In the genomic region with DNA sequence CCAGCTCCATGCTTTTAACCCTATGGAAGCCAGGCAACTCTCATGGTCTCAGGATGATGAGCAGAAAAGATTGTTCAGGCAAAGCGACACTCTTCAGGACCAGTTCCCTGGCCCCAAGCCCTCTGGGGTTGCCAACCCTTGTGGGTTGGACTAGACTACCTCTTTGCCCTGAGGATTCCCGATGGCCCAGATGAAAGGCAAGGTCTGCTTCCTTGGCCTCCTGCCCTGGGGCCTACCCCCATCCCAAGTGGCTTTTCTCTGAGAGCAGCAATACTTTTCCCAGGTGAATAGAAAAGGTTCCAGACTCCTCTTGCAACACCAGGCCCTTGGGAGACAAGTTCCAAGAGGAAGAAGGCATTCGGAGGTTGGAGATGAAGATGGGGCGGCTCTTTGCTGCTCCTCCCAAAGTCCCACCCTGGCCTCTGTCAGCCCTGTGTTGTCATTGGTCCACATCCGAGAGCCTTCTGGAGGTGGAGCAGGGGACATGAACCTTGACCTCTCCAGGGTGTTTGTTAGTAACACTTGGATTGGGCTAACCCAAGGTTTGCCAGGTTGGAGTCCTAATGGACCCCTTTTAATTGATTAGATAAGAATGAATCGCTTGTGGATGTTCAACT, we compare ENCODE assay signal across 19 cellular contexts.
DNase-seq lines count a peak whose midpoint lies in the region; ATAC-seq and TF ChIP-seq lines count a peak whose summit lies in the region.
"Had no signal": no experiment of that assay in that cellular context is flagged by ENCODE, and none has a peak within 500 bp of the region (broad histone marks: within the 10 kb centered on the region; RNA-seq: fewer than 3 reads in every experiment).

No MANE protein-coding gene starts in this region.

- no peak overlapping the region for H3K27ac Mint-ChIP-seq in naive thymus-derived CD4-positive, alpha-beta T cell
- H3K27ac Mint-ChIP-seq: naive thymus-derived CD8-positive, alpha-beta T cell; T-helper 1 cell treated with Interleukin-12 subunit alpha and Interleukin-12 subunit beta and Interleukin-4 antibody, amounts not matched to agents 30 μg/mL and 1 μg/mL, for 36 hours; WTC11 had no signal

- no peaks in the 10 kb centered on the region; the same call in 1 of the 2 replicates for H3K9me3 ChIP-seq in AG04450 (ENCODE audit: control insufficient read depth, insufficient read depth, low read length)
- H3K9me3 ChIP-seq in hepatocyte (ENCODE audit: low read depth), result no peaks in the 10 kb centered on the region
- no peaks in the 10 kb centered on the region for H3K9me3 ChIP-seq in psoas muscle
- no peaks in the 10 kb centered on the region for H3K9me3 ChIP-seq in naive thymus-derived CD4-positive, alpha-beta T cell (ENCODE audit: control insufficient read depth in 2 of 3, low read length in 3 of 3)

- no peak for TF ChIP-seq CTCF in AG04450 (IDR thresholded peaks at IDR 0.05; ENCODE audit: low read depth, low read length)
- no peak for TF ChIP-seq CTCF in RWPE1 (conservative IDR thresholded peaks at IDR 0.05; ENCODE audit: low read depth)
- TF ChIP-seq CTCF in hepatocyte (IDR thresholded peaks at IDR 0.05; ENCODE audit: poor library complexity), result no peak
- no peak for TF ChIP-seq CTCF in psoas muscle (IDR thresholded peaks at IDR 0.05)

- H3K27ac ChIP-seq in AG04450 (ENCODE audit: low read depth, low read length) (peak overlapping the region; percentile 78), RWPE1 (peak overlapping the region; percentile 12; the same call in 1 of the 2 replicates), hepatocyte (peak overlapping the region; percentile 94), psoas muscle (peak overlapping the region; percentile 88)
- H3K27ac ChIP-seq in naive thymus-derived CD4-positive, alpha-beta T cell (ENCODE audit: low read depth, low read length), result no peak overlapping the region

- POLR2A ChIA-PET in AG04450 (lab: Yijun Ruan, JAX), result interaction anchor here (2.9 kb wide), 1 partner anchor 206 kb away, joined by 61 read pairs; the partner anchor contains the start of gene SAMD4A
- POLR2A ChIA-PET in RWPE1 (lab: Yijun Ruan, JAX; ENCODE audit: low non-redundant PET), result no interaction called here
- POLR2A ChIA-PET in naive thymus-derived CD4-positive, alpha-beta T cell (lab: Charles Lee), result no interaction called here

- intact Hi-C loops in psoas muscle (cut with DNase I), result loop anchor here (2.0 to 5.0 kb wide), 4 partner anchors 34 to 205 kb away; partner anchors contain the start of gene SAMD4A (in 1 of the 2)
- intact Hi-C loops in naive thymus-derived CD4-positive, alpha-beta T cell (cut with micrococcal nuclease), result loop anchor here (2.0 to 5.0 kb wide), 7 partner anchors 79 to 391 kb away; partner anchors contain the start of genes GMFB (in 2 of the 2) and CDKN3 (in 1 of the 2)

- WGBS in hepatocyte (ENCODE audit: low lambda C conversion rate, missing lambda C conversion rate), result 82% methylated on average over 6 of the region's 6 CpGs
- WGBS in psoas muscle, 3 donors, result 56 to 82% (median 59%) methylated on average over 6 of the region's 6 CpGs

- ATAC-seq in psoas muscle (no peak), HG03521 (IDR thresholded peaks at IDR 0.05; ENCODE audit: unreplicated experiment) (no peak), HG02885 (IDR thresholded peaks at IDR 0.05; ENCODE audit: poor library complexity, unreplicated experiment) (no peak)
- ATAC-seq in naive thymus-derived CD4-positive, alpha-beta T cell, result no peak
- ATAC-seq: activated CD8-positive, alpha-beta T cell treated with anti-CD3 and anti-CD28 coated beads for 36 hours; naive thymus-derived CD8-positive, alpha-beta T cell; WTC11 had no signal

- H3K9me3 Mint-ChIP-seq in naive thymus-derived CD4-positive, alpha-beta T cell, result no peaks in the 10 kb centered on the region
- H3K9me3 Mint-ChIP-seq: activated CD8-positive, alpha-beta T cell treated with anti-CD3 and anti-CD28 coated beads for 36 hours; naive thymus-derived CD8-positive, alpha-beta T cell; stimulated activated naive CD8-positive, alpha-beta T cell treated with anti-CD3 and anti-CD28 coated beads, Interleukin-15, Interleukin-2, amounts not matched to agents 100 ng/mL and 50 ng/mL, for 24 hours; T-helper 1 cell treated with Interleukin-12 subunit alpha and Interleukin-12 subunit beta and Interleukin-4 antibody, amounts not matched to agents 30 μg/mL and 1 μg/mL, for 36 hours; WTC11 had no signal

- H3K4me3 ChIP-seq in AG04450 (ENCODE audit: low read depth, low read length) (no peak overlapping the region), hepatocyte (no peak overlapping the region), psoas muscle (no peak overlapping the region)
- H3K4me3 ChIP-seq in naive thymus-derived CD4-positive, alpha-beta T cell (ENCODE audit: low read length), result no peak overlapping the region

- peaks cover 15 to 30% (median 19%) of the 10 kb centered on the region in 7 donors for H3K4me1 Mint-ChIP-seq in naive thymus-derived CD4-positive, alpha-beta T cell

- H3K27me3 Mint-ChIP-seq in naive thymus-derived CD4-positive, alpha-beta T cell, result peaks cover 0 to 26% (median 8%) of the 10 kb centered on the region in 5 donors

- no peak overlapping the region for H2AFZ ChIP-seq in hepatocyte

- H3K4me1 ChIP-seq in hepatocyte (ENCODE audit: insufficient read depth), result peaks cover 11% of the 10 kb centered on the region
- peaks cover 66% of the 10 kb centered on the region for H3K4me1 ChIP-seq in psoas muscle
- H3K4me1 ChIP-seq in naive thymus-derived CD4-positive, alpha-beta T cell (ENCODE audit: control insufficient read depth in 2 of 2, insufficient read depth in 2 of 2, low read length in 2 of 2), result peaks cover 3 to 22% of the 10 kb centered on the region in 2 donors

- H3K27me3 ChIP-seq in AG04450 (ENCODE audit: control insufficient read depth, insufficient read depth, low read length) (no peaks in the 10 kb centered on the region), hepatocyte (no peaks in the 10 kb centered on the region), psoas muscle (ENCODE audit: insufficient read depth in 3 of 3, low read length in 2 of 3) (no peaks in the 10 kb centered on the region)
- no peaks in the 10 kb centered on the region for H3K27me3 ChIP-seq in naive thymus-derived CD4-positive, alpha-beta T cell (ENCODE audit: control insufficient read depth in 2 of 2, insufficient read depth in 2 of 2, low read length in 2 of 2)

- no peaks in the 10 kb centered on the region for H3K36me3 Mint-ChIP-seq in naive thymus-derived CD4-positive, alpha-beta T cell
- H3K36me3 Mint-ChIP-seq: naive thymus-derived CD8-positive, alpha-beta T cell; WTC11 had no signal

- H3K4me3 Mint-ChIP-seq in naive thymus-derived CD4-positive, alpha-beta T cell, result no peak overlapping the region
- H3K4me3 Mint-ChIP-seq: activated CD8-positive, alpha-beta T cell treated with anti-CD3 and anti-CD28 coated beads for 36 hours; naive thymus-derived CD8-positive, alpha-beta T cell; T-helper 1 cell treated with Interleukin-12 subunit alpha and Interleukin-12 subunit beta and Interleukin-4 antibody, amounts not matched to agents 30 μg/mL and 1 μg/mL, for 36 hours; WTC11 had no signal

- no peaks in the 10 kb centered on the region for H3K9me2 ChIP-seq in hepatocyte (replicated peaks; ENCODE audit: insufficient read depth)

- CTCF ChIA-PET in AG04450 (lab: Charles Lee), result interaction anchor here (1.4 to 6.4 kb wide), 2 partner anchors 206 to 207 kb away, joined by 9 to 186 read pairs; partner anchors contain the start of gene SAMD4A
- CTCF ChIA-PET in RWPE1 (lab: Yijun Ruan, JAX), result interaction anchor here (1.5 kb wide), 1 partner anchor 80 kb away, joined by 5 read pairs; no protein-coding TSS in a partner anchor
- CTCF ChIA-PET in naive thymus-derived CD4-positive, alpha-beta T cell (lab: Charles Lee), result interaction anchor here (0.5 to 6.8 kb wide), 2 partner anchors 15 to 206 kb away, joined by 4 to 113 read pairs; partner anchors contain the start of gene SAMD4A

- no peaks in the 10 kb centered on the region for H4K20me1 ChIP-seq in hepatocyte (ENCODE audit: insufficient read depth, poor library complexity, severe bottlenecking)

- H3K36me3 ChIP-seq in hepatocyte (replicated peaks; ENCODE audit: insufficient read depth, low read depth) (no peaks in the 10 kb centered on the region), psoas muscle (ENCODE audit: insufficient read depth in 1 of 2, low read depth in 1 of 2) (peaks cover 0 to 22% of the 10 kb centered on the region in 2 donors)
- no peaks in the 10 kb centered on the region for H3K36me3 ChIP-seq in naive thymus-derived CD4-positive, alpha-beta T cell (ENCODE audit: control insufficient read depth in 2 of 3, insufficient read depth in 3 of 3, low read length in 3 of 3)

- no peak overlapping the region for H3K4me2 ChIP-seq in hepatocyte

- no peak for DNase-seq in AG04450 (ENCODE audit: low read depth, low spot score)
- no peak for DNase-seq in RWPE1 (ENCODE audit: low spot score)
- DNase-seq in hepatocyte (ENCODE audit: low spot score), result no peak
- no peak for DNase-seq in psoas muscle
- DNase-seq in naive thymus-derived CD4-positive, alpha-beta T cell, result no peak
- no peak for DNase-seq in NCI-H82 treated with DMSO at 0.1 percent for 48 hours (lab: John Stamatoyannopoulos, UW; ENCODE audit: unreplicated experiment)
- DNase-seq: activated CD8-positive, alpha-beta T cell treated with anti-CD3 and anti-CD28 coated beads for 36 hours; activated T-cell treated with anti-CD3 and anti-CD28 coated beads, Interleukin-2, amount 50 U/mL, for 48 hours; caudate nucleus; COR-L47; effector memory CD4-positive, alpha-beta T cell; naive thymus-derived CD8-positive, alpha-beta T cell; NCI-H1694; NCI-H446 had no signal

- no peaks in the 10 kb centered on the region for H3K79me2 ChIP-seq in hepatocyte
